ENCODE assay signal across 9 cellular contexts in the genomic region with DNA sequence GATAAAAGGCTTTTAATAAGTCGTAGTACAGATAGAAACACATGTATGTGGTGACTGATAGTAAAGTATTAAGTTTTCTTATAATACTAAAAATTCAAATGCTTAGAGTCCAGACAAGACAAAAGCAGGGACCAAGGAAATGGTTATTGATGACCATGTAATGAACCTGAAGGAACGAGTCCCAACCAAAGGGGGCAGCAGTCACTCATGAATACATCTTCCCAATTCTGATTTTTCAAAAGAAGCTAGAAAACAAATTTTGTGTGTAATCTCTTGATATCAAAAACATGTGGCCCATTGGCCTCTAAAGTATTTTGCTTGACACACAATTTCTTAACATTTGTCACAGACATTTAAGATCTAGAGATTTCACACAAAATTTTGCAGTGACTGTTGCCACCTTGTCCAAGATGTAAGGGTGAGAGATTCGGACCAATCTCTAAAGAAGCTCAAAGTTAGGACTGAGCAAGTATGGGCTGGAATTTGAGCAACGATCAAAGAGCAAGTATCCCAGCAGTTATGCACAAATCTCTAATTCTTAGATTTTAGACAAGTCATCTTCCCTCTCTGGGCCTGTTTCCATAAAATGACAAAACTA.
DNase-seq lines count a peak whose midpoint lies in the region; ATAC-seq and TF ChIP-seq lines count a peak whose summit lies in the region.
"Had no signal": no experiment of that assay in that cellular context is flagged by ENCODE, and none has a peak within 500 bp of the region (broad histone marks: within the 10 kb centered on the region; RNA-seq: fewer than 3 reads in every experiment).

No MANE protein-coding gene starts in this region.

- DNase-seq in ACHN: peak; percentile 30
- DNase-seq in GM03348 (ENCODE audit: low spot score): peak; percentile 68
- DNase-seq in Peyer's patch: peak in 1 of 3 donors; percentile 56
- DNase-seq in cerebellum (ENCODE audit: low spot score): peak; percentile 4
- peak in 1 of 3 donors; percentile 55 for DNase-seq in mucosa of descending colon
- DNase-seq in islet precursor cell: no peak

- H3K4me3 Mint-ChIP-seq in stimulated activated memory B cell treated with anti-CD40 and anti-IgM and Interleukin-4, amounts not matched to agents 10 μg/mL and 1 μg/mL and 100 μg/mL, for 72 hours: no peak overlapping the region
- H3K4me3 Mint-ChIP-seq: central memory CD8-positive, alpha-beta T cell had no signal

- no peaks in the 10 kb centered on the region for H3K9me3 Mint-ChIP-seq in stimulated activated memory B cell treated with anti-CD40 and anti-IgM and Interleukin-4, amounts not matched to agents 10 μg/mL and 1 μg/mL and 100 μg/mL, for 72 hours
- H3K9me3 Mint-ChIP-seq: central memory CD8-positive, alpha-beta T cell had no signal

- no peak overlapping the region for H3K27ac ChIP-seq in Peyer's patch

- TF ChIP-seq CTCF in Peyer's patch (IDR thresholded peaks at IDR 0.05): peak; percentile 15 to 82 (median 64)
- peak; percentile 41 for TF ChIP-seq CTCF in mucosa of descending colon (IDR thresholded peaks at IDR 0.05)

- ATAC-seq in HG03135 (IDR thresholded peaks at IDR 0.05; ENCODE audit: unreplicated experiment) (peak; percentile 60), mucosa of descending colon (peak; percentile 37)
- ATAC-seq in stimulated activated memory B cell treated with anti-CD40 and anti-IgM and Interleukin-4, amounts not matched to agents 10 μg/mL and 1 μg/mL and 100 μg/mL, for 72 hours: no peak

- H3K27me3 ChIP-seq in Peyer's patch: no peaks in the 10 kb centered on the region

- H3K9me3 ChIP-seq in Peyer's patch (no peaks in the 10 kb centered on the region), mucosa of descending colon (no peaks in the 10 kb centered on the region)

- H3K27me3 Mint-ChIP-seq in stimulated activated memory B cell treated with anti-CD40 and anti-IgM and Interleukin-4, amounts not matched to agents 10 μg/mL and 1 μg/mL and 100 μg/mL, for 72 hours: no peaks in the 10 kb centered on the region
- H3K27me3 Mint-ChIP-seq: central memory CD8-positive, alpha-beta T cell had no signal

- H3K27ac Mint-ChIP-seq in stimulated activated memory B cell treated with anti-CD40 and anti-IgM and Interleukin-4, amounts not matched to agents 10 μg/mL and 1 μg/mL and 100 μg/mL, for 72 hours: no peak overlapping the region

- H3K4me3 ChIP-seq in Peyer's patch: no peak overlapping the region
- no peak overlapping the region for H3K4me3 ChIP-seq in mucosa of descending colon

- no peaks in the 10 kb centered on the region for H3K4me1 Mint-ChIP-seq in stimulated activated memory B cell treated with anti-CD40 and anti-IgM and Interleukin-4, amounts not matched to agents 10 μg/mL and 1 μg/mL and 100 μg/mL, for 72 hours

- intact Hi-C loops in mucosa of descending colon (cut with DNase I, micrococcal nuclease): loop anchor here (5.0 to 10.0 kb wide), 3 partner anchors 171 to 251 kb away; no protein-coding TSS in a partner anchor

- H3K36me3 ChIP-seq in Peyer's patch (no peaks in the 10 kb centered on the region), mucosa of descending colon (ENCODE audit: low read depth) (no peaks in the 10 kb centered on the region)

- H3K4me1 ChIP-seq in Peyer's patch: no peaks in the 10 kb centered on the region
- no peaks in the 10 kb centered on the region for H3K4me1 ChIP-seq in mucosa of descending colon (ENCODE audit: low read depth)

- H3K36me3 Mint-ChIP-seq in stimulated activated memory B cell treated with anti-CD40 and anti-IgM and Interleukin-4, amounts not matched to agents 10 μg/mL and 1 μg/mL and 100 μg/mL, for 72 hours: no peaks in the 10 kb centered on the region

- no peak for TF ChIP-seq POLR2A in Peyer's patch (IDR thresholded peaks at IDR 0.05)

- in situ Hi-C loops in ACHN (cut with HindIII; ENCODE audit: low pct_ligation_motif_present, low pct_unique_long_range_greater_than_20kb, low sequenced_read_pairs): no loop called here
